12 cellular contexts compared by ENCODE assay signal in the genomic region with DNA sequence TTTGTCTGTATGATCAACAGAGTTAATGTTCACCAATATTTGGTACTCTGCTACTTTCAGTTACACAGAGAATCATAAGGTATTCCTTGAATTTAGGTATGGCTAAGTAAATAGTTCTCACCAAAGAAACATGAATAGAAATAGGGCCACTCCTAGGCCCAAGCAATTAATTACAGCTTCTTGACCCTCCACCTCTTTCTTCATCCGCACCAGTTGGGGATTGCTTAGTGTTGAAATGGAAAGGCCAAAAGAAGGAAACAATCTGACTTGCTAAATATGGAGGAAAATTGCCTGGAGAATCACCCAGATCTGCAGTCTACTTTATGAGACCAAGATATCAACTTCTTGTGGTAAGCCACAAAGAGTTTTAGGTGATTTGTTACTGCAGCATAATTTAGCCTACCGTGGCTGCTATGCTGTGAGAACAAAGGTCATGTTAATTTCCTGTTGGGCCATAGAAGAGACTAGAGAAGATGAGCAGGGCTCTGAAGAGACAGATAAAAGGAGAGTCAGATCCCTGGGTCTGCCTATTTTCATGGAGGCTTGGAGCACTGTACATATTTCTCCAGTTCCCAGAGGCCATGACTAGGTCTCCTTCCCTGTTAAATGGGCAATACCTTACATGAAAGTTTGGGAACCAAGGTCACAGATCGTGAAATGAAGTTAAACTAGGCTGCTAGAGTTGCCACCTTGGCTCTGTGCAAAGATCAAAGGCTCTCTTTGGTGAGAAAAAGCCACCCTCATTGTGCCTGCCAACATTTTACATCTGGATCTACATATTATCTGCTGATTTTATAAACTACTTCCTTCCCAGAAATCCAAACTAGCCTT.
DNase-seq lines count a peak whose midpoint lies in the region; ATAC-seq and TF ChIP-seq lines count a peak whose summit lies in the region.
"Had no signal": no experiment of that assay in that cellular context is flagged by ENCODE, and none has a peak within 500 bp of the region (broad histone marks: within the 10 kb centered on the region; RNA-seq: fewer than 3 reads in every experiment).

No MANE protein-coding gene starts in this region.

- no peaks in the 10 kb centered on the region for H3K27me3 Mint-ChIP-seq in CD8-positive, alpha-beta T cell (ENCODE audit: low read depth)
- H3K27me3 Mint-ChIP-seq in activated T-cell treated with anti-CD3 and anti-CD28 coated beads, Interleukin-2, amount 50 U/mL, for 72 hours (ENCODE audit: low read depth) = no peaks in the 10 kb centered on the region

- no peaks in the 10 kb centered on the region for H3K36me3 ChIP-seq in CD8-positive, alpha-beta T cell (ENCODE audit: insufficient read depth, low read length)
- H3K36me3 ChIP-seq in lung (ENCODE audit: control insufficient read depth in 2 of 2, insufficient read depth in 2 of 2, low read length in 2 of 2) = no peaks in the 10 kb centered on the region
- H3K36me3 ChIP-seq: suprapubic skin had no signal

- H3K27me3 ChIP-seq in CD8-positive, alpha-beta T cell (ENCODE audit: insufficient read depth, low read length) = no peaks in the 10 kb centered on the region
- no peaks in the 10 kb centered on the region for H3K27me3 ChIP-seq in lung (ENCODE audit: control insufficient read depth, insufficient read depth)
- H3K27me3 ChIP-seq: suprapubic skin had no signal

- H3K36me3 Mint-ChIP-seq in CD8-positive, alpha-beta T cell = peaks cover 4% of the 10 kb centered on the region
- peaks cover 0 to 3% of the 10 kb centered on the region in 2 donors for H3K36me3 Mint-ChIP-seq in activated T-cell treated with anti-CD3 and anti-CD28 coated beads, Interleukin-2, amount 50 U/mL, for 72 hours (ENCODE audit: insufficient read depth in 2 of 2)

- POLR2A ChIA-PET in CD8-positive, alpha-beta T cell (lab: Charles Lee) = interaction anchor here (0.8 to 1.1 kb wide), 2 partner anchors 105 to 159 kb away, joined by 3 to 5 read pairs; no protein-coding TSS in a partner anchor

- H3K9me3 ChIP-seq in CD8-positive, alpha-beta T cell (ENCODE audit: low read length) = no peaks in the 10 kb centered on the region
- no peaks in the 10 kb centered on the region for H3K9me3 ChIP-seq in lung (ENCODE audit: control insufficient read depth in 2 of 2, insufficient read depth in 1 of 2, low read length in 1 of 2)
- H3K9me3 ChIP-seq: suprapubic skin had no signal

- peak overlapping the region; percentile 22 for H3K27ac ChIP-seq in CD8-positive, alpha-beta T cell (ENCODE audit: low read depth, low read length)
- H3K27ac ChIP-seq in lung (ENCODE audit: low read depth in 1 of 2, low read length in 1 of 2) = peak overlapping the region in 1 of 2 donors; percentile 17
- H3K27ac ChIP-seq: suprapubic skin had no signal

- H3K4me1 Mint-ChIP-seq in CD8-positive, alpha-beta T cell (ENCODE audit: low read depth) = peaks cover 64% of the 10 kb centered on the region
- H3K4me1 Mint-ChIP-seq in activated T-cell treated with anti-CD3 and anti-CD28 coated beads, Interleukin-2, amount 50 U/mL, for 72 hours (ENCODE audit: low read depth) = peaks cover 45% of the 10 kb centered on the region

- CTCF ChIA-PET in CD8-positive, alpha-beta T cell (lab: Charles Lee) = interaction anchor here (1.0 kb wide), 1 partner anchor 29 kb away, joined by 3 read pairs; no protein-coding TSS in a partner anchor

- peak overlapping the region; percentile 88 for H3K27ac Mint-ChIP-seq in CD8-positive, alpha-beta T cell
- H3K27ac Mint-ChIP-seq in activated T-cell treated with anti-CD3 and anti-CD28 coated beads, Interleukin-2, amount 50 U/mL, for 72 hours = peak overlapping the region; percentile 33
- H3K27ac Mint-ChIP-seq: WTC11 had no signal

- peak overlapping the region; percentile 65 for H3K4me3 Mint-ChIP-seq in CD8-positive, alpha-beta T cell
- peak overlapping the region; percentile 35 to 77 for H3K4me3 Mint-ChIP-seq in activated T-cell treated with anti-CD3 and anti-CD28 coated beads, Interleukin-2, amount 50 U/mL, for 72 hours
- H3K4me3 Mint-ChIP-seq: WTC11 had no signal

- 47 to 57% methylated on average over 3 of the region's 3 CpGs for WGBS in lung, 2 donors

- TF ChIP-seq CTCF in CD8-positive, alpha-beta T cell (IDR thresholded peaks at IDR 0.05) = no peak
- no peak for TF ChIP-seq CTCF in lung (IDR thresholded peaks at IDR 0.05; ENCODE audit: control extremely low read depth, extremely low read depth)

- H3K4me1 ChIP-seq in CD8-positive, alpha-beta T cell (ENCODE audit: insufficient read depth, low read length) = peaks cover 43% of the 10 kb centered on the region
- no peaks in the 10 kb centered on the region for H3K4me1 ChIP-seq in lung (ENCODE audit: control insufficient read depth in 2 of 2, insufficient read depth in 2 of 2, low read length in 2 of 2)
- H3K4me1 ChIP-seq: suprapubic skin had no signal

- intact Hi-C loops in CD8-positive, alpha-beta T cell (cut with DNase I, micrococcal nuclease) = loop anchor here in 1 of 2 experiments (2.0 to 5.0 kb wide), 2 partner anchors 39 to 58 kb away; no protein-coding TSS in a partner anchor

- H3K9me3 Mint-ChIP-seq in CD8-positive, alpha-beta T cell = peaks cover 3% of the 10 kb centered on the region
- H3K9me3 Mint-ChIP-seq in activated T-cell treated with anti-CD3 and anti-CD28 coated beads, Interleukin-2, amount 50 U/mL, for 72 hours = no peaks in the 10 kb centered on the region

- ATAC-seq in CD8-positive, alpha-beta T cell = peak; percentile 81
- peak; percentile 68 for ATAC-seq in GM21786 (IDR thresholded peaks at IDR 0.05; ENCODE audit: unreplicated experiment)
- ATAC-seq in activated T-cell treated with anti-CD3 and anti-CD28 coated beads, Interleukin-2, amount 50 U/mL, for 72 hours (replicated peaks in 1 of 2) = peak; percentile 78 to 79
- ATAC-seq in lung (ENCODE audit: insufficient read depth, low FRiP score) = no peak
- no peak for ATAC-seq in HG02870 (IDR thresholded peaks at IDR 0.05; ENCODE audit: unreplicated experiment)
- ATAC-seq: WTC11 had no signal

- DNase-seq in CD8-positive, alpha-beta T cell = peak in 1 of 7 experiments; percentile 63
- peak in 1 of 2 donors; percentile 12 for DNase-seq in activated T-cell treated with anti-CD3 and anti-CD28 coated beads, Interleukin-2, amount 50 U/mL, for 72 hours
- DNase-seq in lung (ENCODE audit: low spot score) (peak; percentile 15), NCI-H128 (lab: John Stamatoyannopoulos, UW; ENCODE audit: unreplicated experiment) (no peak), kidney glomerular epithelial cell (lab: John Stamatoyannopoulos, UW) (no peak)
- DNase-seq: activated gamma-delta T cell, cortex of kidney, NCI-H2081 treated with DMSO at 0.1 percent for 48 hours had no signal

- peak overlapping the region; percentile 20 for H3K4me3 ChIP-seq in CD8-positive, alpha-beta T cell (ENCODE audit: low read depth, low read length)
- no peak overlapping the region for H3K4me3 ChIP-seq in lung
- H3K4me3 ChIP-seq: suprapubic skin had no signal

Comparison
In these comparisons a context has a peak if more than half of its experiments do, and no peak if none do; other contexts are left out.
1. ATAC-seq: peak in CD8-positive, alpha-beta T cell (single experiment), GM21786 (single experiment) and activated T-cell treated with anti-CD3 and anti-CD28 coated beads, Interleukin-2, amount 50 U/mL, for 72 hours (2 of 2); none in lung (single experiment) and HG02870 (single experiment).